ENCODE assay signal across 13 cellular contexts in genomic region chr10:7218974-7219373, GRCh38.
DNase-seq lines count a peak whose midpoint lies in the region; ATAC-seq, FAIRE-seq and TF ChIP-seq lines count a peak whose summit lies in the region.
"Had no signal": no experiment of that assay in that cellular context is flagged by ENCODE, and none has a peak within 500 bp of the region (broad histone marks: within the 10 kb centered on the region; RNA-seq: fewer than 3 reads in every experiment).

No MANE protein-coding gene starts in this region.

- no peaks in the 10 kb centered on the region for H3K79me2 ChIP-seq in astrocyte (ENCODE audit: insufficient read depth, low read length)

- peaks cover 11% of the 10 kb centered on the region for H3K9me3 Mint-ChIP-seq in astrocyte (ENCODE audit: unreplicated experiment)
- H3K9me3 Mint-ChIP-seq in stimulated activated effector memory CD8-positive, alpha-beta T cell treated with anti-CD3 and anti-CD28 coated beads, Interleukin-12 subunit alpha, Interleukin-12 subunit beta, amount 100 ng/mL, for 72 hours, result no peaks in the 10 kb centered on the region

- 52 to 58% methylated on average over 4 of the region's 4 CpGs for WGBS in heart right ventricle, 2 donors

- H3K4me2 ChIP-seq in astrocyte (ENCODE audit: low read length), result no peak overlapping the region

- no peak for FAIRE-seq in astrocyte (lab: Jason Lieb, UNC)
- FAIRE-seq: H1 had no signal

- intact Hi-C loops in heart right ventricle (cut with DNase I), result loop anchor here in 1 of 10 donors (5.0 kb wide), 1 partner anchor 33 kb away; no protein-coding TSS in a partner anchor

- no peaks in the 10 kb centered on the region for H3K27me3 ChIP-seq in astrocyte (ENCODE audit: insufficient read depth, low read length)
- H3K27me3 ChIP-seq in heart right ventricle, result no peaks in the 10 kb centered on the region

- peaks cover 3% of the 10 kb centered on the region for H3K9me3 ChIP-seq in astrocyte (ENCODE audit: insufficient read depth, low read depth, low read length)
- H3K9me3 ChIP-seq in heart right ventricle, result peaks cover 0 to 20% (median 12%) of the 10 kb centered on the region in 11 donors

- no peaks in the 10 kb centered on the region for H3K4me1 Mint-ChIP-seq in astrocyte (ENCODE audit: low read depth, unreplicated experiment)
- H3K4me1 Mint-ChIP-seq in stimulated activated effector memory CD8-positive, alpha-beta T cell treated with anti-CD3 and anti-CD28 coated beads, Interleukin-12 subunit alpha, Interleukin-12 subunit beta, amount 100 ng/mL, for 72 hours, result peaks cover 7% of the 10 kb centered on the region

- no peaks in the 10 kb centered on the region for H3K27me3 Mint-ChIP-seq in astrocyte (ENCODE audit: low read depth, unreplicated experiment)
- H3K27me3 Mint-ChIP-seq: CD4-positive, alpha-beta T cell had no signal

- H3K27ac Mint-ChIP-seq in astrocyte (ENCODE audit: unreplicated experiment), result no peak overlapping the region
- H3K27ac Mint-ChIP-seq in stimulated activated effector memory CD8-positive, alpha-beta T cell treated with anti-CD3 and anti-CD28 coated beads, Interleukin-12 subunit alpha, Interleukin-12 subunit beta, amount 100 ng/mL, for 72 hours, result peak overlapping the region; percentile 48
- H3K27ac Mint-ChIP-seq: activated T-helper 1 cell treated with anti-CD3 and anti-CD28 coated beads, Interleukin-12 subunit alpha, Interleukin-12 subunit beta, Interleukin-2, Interleukin-4 antibody, amounts not matched to agents 30 ng/mL and 10 ng/mL and 1 ng/mL, durations not matched to agents 14 hours and 24 hours and 36 hours; CD4-positive, alpha-beta T cell had no signal

- no peaks in the 10 kb centered on the region for H4K20me1 ChIP-seq in astrocyte (ENCODE audit: insufficient read depth, low read length)

- TF ChIP-seq CTCF in LNCAP (IDR thresholded peaks at IDR 0.05) (0 out of 2 replicates have a peak, but pooled peaks have one; percentile 18), astrocyte (IDR thresholded peaks at IDR 0.05; ENCODE audit: insufficient read depth, low read depth, low read length) (no peak), heart right ventricle (IDR thresholded peaks at IDR 0.05) (peak in 6 of 9 donors; percentile 12 to 53 (median 39))

- ATAC-seq in heart right ventricle (peak; percentile 71 to 96 (median 89)), HG03457 (IDR thresholded peaks at IDR 0.05; ENCODE audit: unreplicated experiment) (no peak), GM18858 (IDR thresholded peaks at IDR 0.05; ENCODE audit: unreplicated experiment) (no peak)
- no peak for ATAC-seq in stimulated activated effector memory CD8-positive, alpha-beta T cell treated with anti-CD3 and anti-CD28 coated beads, Interleukin-12 subunit alpha, Interleukin-12 subunit beta, amount 100 ng/mL, for 72 hours
- ATAC-seq: lower lobe of right lung had no signal

- H3K4me1 ChIP-seq in astrocyte (ENCODE audit: insufficient read depth, low read length) (no peaks in the 10 kb centered on the region), heart right ventricle (peaks cover 0 to 19% (median 8%) of the 10 kb centered on the region in 9 donors)
- H3K4me1 ChIP-seq: lower lobe of right lung had no signal

- no peaks in the 10 kb centered on the region for H3K36me3 ChIP-seq in astrocyte (ENCODE audit: insufficient read depth, low read length)
- H3K36me3 ChIP-seq in heart right ventricle, result peaks cover 0 to 57% (median 14%) of the 10 kb centered on the region in 9 donors
- H3K36me3 ChIP-seq: lower lobe of right lung had no signal

- H3K4me3 ChIP-seq in astrocyte (ENCODE audit: insufficient read depth, low read depth, low read length), result no peak overlapping the region
- H3K4me3 ChIP-seq in heart right ventricle, result no peak overlapping the region
- H3K4me3 ChIP-seq: lower lobe of right lung, skin epidermis had no signal

- H3K27ac ChIP-seq in astrocyte (ENCODE audit: low read depth, low read length) (no peak overlapping the region), heart right ventricle (peak overlapping the region in 7 of 10 donors; percentile 15 to 65 (median 39))
- H3K27ac ChIP-seq: lower lobe of right lung, skin epidermis had no signal

- DNase-seq in astrocyte (ENCODE audit: low read depth) (peak; percentile 41), heart right ventricle (no peak)
- no peak for DNase-seq in stimulated activated effector memory CD8-positive, alpha-beta T cell treated with anti-CD3 and anti-CD28 coated beads, Interleukin-12 subunit alpha, Interleukin-12 subunit beta, amount 100 ng/mL, for 72 hours (ENCODE audit: low spot score in 2 of 2)
- no peak for DNase-seq in effector CD8-positive, alpha-beta T cell (lab: John Stamatoyannopoulos, UW)
- DNase-seq: activated CD4-positive, alpha-beta T cell treated with anti-CD3 and anti-CD28 coated beads, Interleukin-2, amount 50 U/mL, for 48 hours; CD4-positive, alpha-beta T cell; lower lobe of right lung had no signal

- no peak overlapping the region for H3K9ac ChIP-seq in astrocyte (ENCODE audit: low read length)

- H3K4me3 Mint-ChIP-seq in astrocyte (ENCODE audit: unreplicated experiment), result no peak overlapping the region
- no peak overlapping the region for H3K4me3 Mint-ChIP-seq in stimulated activated effector memory CD8-positive, alpha-beta T cell treated with anti-CD3 and anti-CD28 coated beads, Interleukin-12 subunit alpha, Interleukin-12 subunit beta, amount 100 ng/mL, for 72 hours
- H3K4me3 Mint-ChIP-seq: activated T-helper 1 cell treated with anti-CD3 and anti-CD28 coated beads, Interleukin-12 subunit alpha, Interleukin-12 subunit beta, Interleukin-2, Interleukin-4 antibody, amounts not matched to agents 30 ng/mL and 10 ng/mL and 1 ng/mL, durations not matched to agents 14 hours and 24 hours and 36 hours; CD4-positive, alpha-beta T cell had no signal

- no peak overlapping the region for H2AFZ ChIP-seq in astrocyte (ENCODE audit: low read depth, low read length)

- H3K36me3 Mint-ChIP-seq in astrocyte (ENCODE audit: low read depth, unreplicated experiment), result peaks cover 6% of the 10 kb centered on the region
- H3K36me3 Mint-ChIP-seq in stimulated activated effector memory CD8-positive, alpha-beta T cell treated with anti-CD3 and anti-CD28 coated beads, Interleukin-12 subunit alpha, Interleukin-12 subunit beta, amount 100 ng/mL, for 72 hours, result peaks cover 89% of the 10 kb centered on the region

Comparison
In these comparisons a context has a peak if more than half of its experiments do, and no peak if none do; other contexts are left out.
1. ATAC-seq: peak in heart right ventricle (8 of 8); none in stimulated activated effector memory CD8-positive, alpha-beta T cell treated with anti-CD3 and anti-CD28 coated beads, Interleukin-12 subunit alpha, Interleukin-12 subunit beta, amount 100 ng/mL, for 72 hours (single experiment), HG03457 (single experiment) and GM18858 (single experiment).